Comparison of ENCODE assay signal across 14 cellular contexts in the genomic region with DNA sequence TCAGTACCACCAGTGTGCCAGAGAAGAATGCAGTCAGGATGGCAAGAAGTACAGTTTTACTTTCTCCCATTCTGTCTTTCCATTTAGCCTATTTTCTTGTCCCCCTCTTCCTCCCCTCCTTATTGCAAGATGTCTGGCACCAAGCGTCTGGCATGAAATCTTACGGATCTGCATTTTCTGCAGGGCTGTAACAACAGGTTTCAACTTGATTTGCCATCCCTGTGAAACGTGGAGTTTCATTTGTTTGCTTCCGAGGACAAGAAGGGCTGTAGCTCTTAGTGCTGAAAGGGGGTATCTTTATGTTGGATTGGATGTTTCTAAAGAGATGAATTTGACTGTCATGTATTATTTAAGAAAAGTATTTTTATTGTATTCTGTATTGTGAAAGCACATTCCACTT.
DNase-seq lines count a peak whose midpoint lies in the region; ATAC-seq and TF ChIP-seq lines count a peak whose summit lies in the region.
"Had no signal": no experiment of that assay in that cellular context is flagged by ENCODE, and none has a peak within 500 bp of the region (broad histone marks: within the 10 kb centered on the region; RNA-seq: fewer than 3 reads in every experiment).

No MANE protein-coding gene starts in this region.

- H3K36me3 ChIP-seq in CD8-positive, alpha-beta T cell (ENCODE audit: insufficient read depth, low read length): no peaks in the 10 kb centered on the region
- H3K36me3 ChIP-seq in GM23338 (ENCODE audit: insufficient read depth): no peaks in the 10 kb centered on the region
- H3K36me3 ChIP-seq: SJSA1 had no signal

- intact Hi-C loops in CD8-positive, alpha-beta T cell (cut with DNase I, micrococcal nuclease): no loop called here

- peaks cover 13% of the 10 kb centered on the region for H3K36me3 Mint-ChIP-seq in CD8-positive, alpha-beta T cell
- no peaks in the 10 kb centered on the region for H3K36me3 Mint-ChIP-seq in GM23338 (ENCODE audit: low read depth)
- peaks cover 3% of the 10 kb centered on the region for H3K36me3 Mint-ChIP-seq in activated naive CD8-positive, alpha-beta T cell treated with anti-CD3 and anti-CD28 coated beads, Interleukin-2, amount 10 ng/mL, durations not matched to agents 7 days and 5 days

- H3F3A ChIP-seq in GM23338 (replicated peaks; ENCODE audit: low read depth): no peaks in the 10 kb centered on the region

- H3K27ac Mint-ChIP-seq in CD8-positive, alpha-beta T cell: peak overlapping the region; percentile 92
- H3K27ac Mint-ChIP-seq in GM23338: no peak overlapping the region
- peak overlapping the region; percentile 86 for H3K27ac Mint-ChIP-seq in activated naive CD8-positive, alpha-beta T cell treated with anti-CD3 and anti-CD28 coated beads, Interleukin-2, amount 10 ng/mL, durations not matched to agents 7 days and 5 days

- POLR2A ChIA-PET in CD8-positive, alpha-beta T cell (lab: Charles Lee): no interaction called here
- POLR2A ChIA-PET in activated naive CD8-positive, alpha-beta T cell treated with anti-CD3 and anti-CD28 coated beads, Interleukin-2, amount 10 ng/mL, durations not matched to agents 7 days and 5 days (lab: Charles Lee): interaction anchor here (0.6 kb wide), 1 partner anchor 14 kb away, joined by 4 read pairs; no protein-coding TSS in a partner anchor

- H3K4me3 ChIP-seq in CD8-positive, alpha-beta T cell (ENCODE audit: low read depth, low read length): no peak overlapping the region
- H3K4me3 ChIP-seq in GM23338: no peak overlapping the region
- H3K4me3 ChIP-seq: SJSA1 had no signal

- CTCF ChIA-PET in CD8-positive, alpha-beta T cell (lab: Charles Lee): interaction anchor here (1.3 to 1.4 kb wide), 2 partner anchors 23 to 56 kb away, joined by 3 read pairs; no protein-coding TSS in a partner anchor

- peak overlapping the region; percentile 38; the same call in 1 of the 2 replicates for H2AFZ ChIP-seq in GM23338

- H3K79me2 ChIP-seq in GM23338 (replicated peaks; ENCODE audit: insufficient read depth): no peaks in the 10 kb centered on the region

- no peak for DNase-seq in CD8-positive, alpha-beta T cell
- DNase-seq in GM23338 (ENCODE audit: low spot score) (no peak), foreskin keratinocyte (peak in 1 of 2 donors; percentile 61), NCI-H345 treated with DMSO at 0.1 percent for 48 hours (lab: John Stamatoyannopoulos, UW; ENCODE audit: unreplicated experiment) (no peak)
- DNase-seq in activated naive CD8-positive, alpha-beta T cell treated with anti-CD3 and anti-CD28 coated beads, Interleukin-2, amount 10 ng/mL, durations not matched to agents 7 days and 5 days: no peak
- no peak for DNase-seq in NK-92 treated with Interleukin-12 subunit alpha and Interleukin-12 subunit beta, amount 100 ng/mL, for 24 hours (lab: John Stamatoyannopoulos, UW)
- DNase-seq: GOT3, NCI-H1436 treated with DMSO at 0.1 percent for 48 hours, NCI-H2081, NCI-H345, NCI-H69, RPMI8226 had no signal

- no peak for ATAC-seq in CD8-positive, alpha-beta T cell
- ATAC-seq in GM23338 (no peak), foreskin keratinocyte (peak; percentile 35), HG02763 (IDR thresholded peaks at IDR 0.05; ENCODE audit: unreplicated experiment) (no peak)
- ATAC-seq in activated naive CD8-positive, alpha-beta T cell treated with anti-CD3 and anti-CD28 coated beads, Interleukin-2, amount 10 ng/mL, durations not matched to agents 7 days and 5 days (ENCODE audit: low read depth): no peak

- no peaks in the 10 kb centered on the region for H3K27me3 Mint-ChIP-seq in CD8-positive, alpha-beta T cell (ENCODE audit: low read depth)
- H3K27me3 Mint-ChIP-seq in GM23338 (ENCODE audit: insufficient read depth, low read depth, poor library complexity): no peaks in the 10 kb centered on the region
- H3K27me3 Mint-ChIP-seq in activated naive CD8-positive, alpha-beta T cell treated with anti-CD3 and anti-CD28 coated beads, Interleukin-2, amount 10 ng/mL, durations not matched to agents 7 days and 5 days: no peaks in the 10 kb centered on the region

- peaks cover 33% of the 10 kb centered on the region for H3K4me1 ChIP-seq in CD8-positive, alpha-beta T cell (ENCODE audit: insufficient read depth, low read length)
- H3K4me1 ChIP-seq in GM23338 (ENCODE audit: insufficient read depth): peaks cover 10% of the 10 kb centered on the region; the same call in 1 of the 2 replicates
- H3K4me1 ChIP-seq in foreskin keratinocyte: peaks cover 13% of the 10 kb centered on the region
- H3K4me1 ChIP-seq: SJSA1 had no signal

- H3K4me1 Mint-ChIP-seq in CD8-positive, alpha-beta T cell (ENCODE audit: low read depth): peaks cover 67% of the 10 kb centered on the region
- H3K4me1 Mint-ChIP-seq in GM23338: peaks cover 18% of the 10 kb centered on the region
- peaks cover 31% of the 10 kb centered on the region for H3K4me1 Mint-ChIP-seq in activated naive CD8-positive, alpha-beta T cell treated with anti-CD3 and anti-CD28 coated beads, Interleukin-2, amount 10 ng/mL, durations not matched to agents 7 days and 5 days

- H4K20me1 ChIP-seq in GM23338 (replicated peaks; ENCODE audit: insufficient read depth): no peaks in the 10 kb centered on the region

- no peaks in the 10 kb centered on the region for H3K9me3 ChIP-seq in CD8-positive, alpha-beta T cell (ENCODE audit: low read length)
- H3K9me3 ChIP-seq: SJSA1 had no signal

- no peak overlapping the region for H3K4me3 Mint-ChIP-seq in CD8-positive, alpha-beta T cell
- no peak overlapping the region for H3K4me3 Mint-ChIP-seq in GM23338
- H3K4me3 Mint-ChIP-seq in activated naive CD8-positive, alpha-beta T cell treated with anti-CD3 and anti-CD28 coated beads, Interleukin-2, amount 10 ng/mL, durations not matched to agents 7 days and 5 days: peak overlapping the region; percentile 55

- H3K27ac ChIP-seq in CD8-positive, alpha-beta T cell (ENCODE audit: low read depth, low read length): no peak overlapping the region
- H3K27ac ChIP-seq in GM23338 (ENCODE audit: low read depth) (no peak overlapping the region), foreskin keratinocyte (peak overlapping the region; percentile 64)
- H3K27ac ChIP-seq: SJSA1 had no signal

- H3K9me2 ChIP-seq in GM23338 (ENCODE audit: insufficient read depth): no peaks in the 10 kb centered on the region

- H3K4me2 ChIP-seq in GM23338: no peak overlapping the region

- no peaks in the 10 kb centered on the region for H3K9me3 Mint-ChIP-seq in CD8-positive, alpha-beta T cell
- no peaks in the 10 kb centered on the region for H3K9me3 Mint-ChIP-seq in GM23338
- no peaks in the 10 kb centered on the region for H3K9me3 Mint-ChIP-seq in activated naive CD8-positive, alpha-beta T cell treated with anti-CD3 and anti-CD28 coated beads, Interleukin-2, amount 10 ng/mL, durations not matched to agents 7 days and 5 days

- H3K27me3 ChIP-seq in CD8-positive, alpha-beta T cell (ENCODE audit: insufficient read depth, low read length): no peaks in the 10 kb centered on the region
- H3K27me3 ChIP-seq in GM23338 (ENCODE audit: insufficient read depth) (no peaks in the 10 kb centered on the region), foreskin keratinocyte (no peaks in the 10 kb centered on the region)
- H3K27me3 ChIP-seq: SJSA1 had no signal

- no peak for TF ChIP-seq CTCF in CD8-positive, alpha-beta T cell (IDR thresholded peaks at IDR 0.05)
- no peak for TF ChIP-seq CTCF in GM23338 (conservative IDR thresholded peaks at IDR 0.05; ENCODE audit: low read depth in 2 of 2)
- TF ChIP-seq CTCF in foreskin keratinocyte (conservative IDR thresholded peaks at IDR 0.05): no peak

TF ChIP-seq in GM23338, 12 proteins besides CTCF, POLR2A, EP300 and RAD21 (continues in another document):
- TF ChIP-seq POLR2AphosphoS5 (IDR thresholded peaks at IDR 0.05; ENCODE audit: low read depth): no peak
